ENCODE assay signal across 21 cellular contexts in genomic region chr13:99271249-99271648, GRCh38. TPM values are rescaled to one million over a fixed set of nuclear protein-coding genes. Genes with fewer than 3 reads are reported as not detected.
DNase-seq lines count a peak whose midpoint lies in the region; ATAC-seq and TF ChIP-seq lines count a peak whose summit lies in the region.
"Had no signal": no experiment of that assay in that cellular context is flagged by ENCODE, and none has a peak within 500 bp of the region (broad histone marks: within the 10 kb centered on the region; RNA-seq: fewer than 3 reads in every experiment).

No MANE protein-coding gene starts in this region.

- H3K27ac Mint-ChIP-seq in activated CD4-positive, alpha-beta T cell treated with anti-CD3 and anti-CD28 coated beads for 36 hours: peak overlapping the region; percentile 60
- H3K27ac Mint-ChIP-seq in T-helper 17 cell (peak overlapping the region; percentile 98), glutamatergic neuron (ENCODE audit: unreplicated experiment) (peak overlapping the region; percentile 55)
- H3K27ac Mint-ChIP-seq in stimulated activated naive CD8-positive, alpha-beta T cell treated with anti-CD3 and anti-CD28 coated beads, Interleukin-15, amount 100 ng/mL, for 72 hours: peak overlapping the region; percentile 10 to 14
- H3K27ac Mint-ChIP-seq: mesothelial cell of epicardium had no signal

- peaks cover 37% of the 10 kb centered on the region for H3K36me3 Mint-ChIP-seq in activated CD4-positive, alpha-beta T cell treated with anti-CD3 and anti-CD28 coated beads for 36 hours (ENCODE audit: low read depth)
- H3K36me3 Mint-ChIP-seq in T-helper 17 cell (ENCODE audit: low read depth) (peaks cover 2% of the 10 kb centered on the region), glutamatergic neuron (ENCODE audit: unreplicated experiment) (no peaks in the 10 kb centered on the region)

- CTCF ChIA-PET in activated CD4-positive, alpha-beta T cell treated with anti-CD3 and anti-CD28 coated beads for 36 hours (lab: Charles Lee): interaction anchor here (0.6 to 10.6 kb wide), 22 partner anchors 9 to 431 kb away, joined by 3 to 169 read pairs (median 6); partner anchors contain the start of genes GPR18 and GPR183

- peaks cover 3% of the 10 kb centered on the region for H3K9me3 Mint-ChIP-seq in activated CD4-positive, alpha-beta T cell treated with anti-CD3 and anti-CD28 coated beads for 36 hours (ENCODE audit: low read depth)
- no peaks in the 10 kb centered on the region for H3K9me3 Mint-ChIP-seq in glutamatergic neuron (ENCODE audit: unreplicated experiment)
- peaks cover 0 to 13% of the 10 kb centered on the region in 2 donors for H3K9me3 Mint-ChIP-seq in stimulated activated naive CD8-positive, alpha-beta T cell treated with anti-CD3 and anti-CD28 coated beads, Interleukin-15, amount 100 ng/mL, for 72 hours

- no peak for ATAC-seq in activated CD4-positive, alpha-beta T cell treated with anti-CD3 and anti-CD28 coated beads for 36 hours
- ATAC-seq in T-helper 17 cell: no peak
- no peak for ATAC-seq in stimulated activated naive CD8-positive, alpha-beta T cell treated with anti-CD3 and anti-CD28 coated beads, Interleukin-15, amount 100 ng/mL, for 72 hours
- ATAC-seq in HG02610 (IDR thresholded peaks at IDR 0.05; ENCODE audit: unreplicated experiment): no peak
- ATAC-seq in GM21526 (IDR thresholded peaks at IDR 0.05; ENCODE audit: low FRiP score, unreplicated experiment): no peak
- ATAC-seq: sciatic nerve had no signal

- intact Hi-C loops in activated CD4-positive, alpha-beta T cell treated with anti-CD3 and anti-CD28 coated beads for 36 hours (cut with DNase I, micrococcal nuclease): loop anchor here (2.0 to 5.0 kb wide), 5 partner anchors 34 to 226 kb away; partner anchors contain the start of gene GPR183 (in 1 of the 2)

- H3K4me3 Mint-ChIP-seq in activated CD4-positive, alpha-beta T cell treated with anti-CD3 and anti-CD28 coated beads for 36 hours: no peak overlapping the region
- peak overlapping the region; percentile 72 for H3K4me3 Mint-ChIP-seq in T-helper 17 cell
- H3K4me3 Mint-ChIP-seq in glutamatergic neuron (ENCODE audit: unreplicated experiment): no peak overlapping the region
- H3K4me3 Mint-ChIP-seq in stimulated activated naive CD8-positive, alpha-beta T cell treated with anti-CD3 and anti-CD28 coated beads, Interleukin-15, amount 100 ng/mL, for 72 hours: peak overlapping the region in 1 of 2 donors; percentile 1
- H3K4me3 Mint-ChIP-seq: mesothelial cell of epicardium had no signal

- POLR2A ChIA-PET in activated CD4-positive, alpha-beta T cell treated with anti-CD3 and anti-CD28 coated beads for 36 hours (lab: Charles Lee): interaction anchor here (0.5 to 0.6 kb wide), 2 partner anchors 51 to 120 kb away, joined by 3 read pairs; no protein-coding TSS in a partner anchor

- no peaks in the 10 kb centered on the region for H3K27me3 Mint-ChIP-seq in activated CD4-positive, alpha-beta T cell treated with anti-CD3 and anti-CD28 coated beads for 36 hours
- H3K27me3 Mint-ChIP-seq in T-helper 17 cell (no peaks in the 10 kb centered on the region), glutamatergic neuron (ENCODE audit: unreplicated experiment) (peaks cover 2% of the 10 kb centered on the region)
- H3K27me3 Mint-ChIP-seq in stimulated activated naive CD8-positive, alpha-beta T cell treated with anti-CD3 and anti-CD28 coated beads, Interleukin-15, amount 100 ng/mL, for 72 hours: no peaks in the 10 kb centered on the region

- DNase-seq in activated CD4-positive, alpha-beta T cell treated with anti-CD3 and anti-CD28 coated beads for 36 hours: no peak
- no peak for DNase-seq in activated CD4-positive, alpha-beta T cell treated with anti-CD3 and anti-CD28 coated beads for 4 hours
- no peak for DNase-seq in T-helper 17 cell
- no peak for DNase-seq in glutamatergic neuron
- no peak for DNase-seq in stimulated activated naive CD8-positive, alpha-beta T cell treated with anti-CD3 and anti-CD28 coated beads, Interleukin-15, amount 100 ng/mL, for 72 hours
- DNase-seq in HuH-7.5 (ENCODE audit: low spot score): no peak
- DNase-seq: 8988T; activated naive CD4-positive, alpha-beta T cell treated with anti-CD3 and anti-CD28 coated beads, Interleukin-2, amount 50 U/mL, for 16 hours; DND-41; NCI-H1105; occipital lobe; RPMI8226; stimulated activated CD4-positive, alpha-beta T cell treated with anti-CD3 and anti-CD28 coated beads, Interleukin-2, amount 100 ng/mL, for 24 hours; tibial artery had no signal

- H3K9me3 ChIP-seq in T-helper 17 cell (ENCODE audit: control insufficient read depth, low read length, poor library complexity, severe bottlenecking): no peaks in the 10 kb centered on the region

- no peak for TF ChIP-seq CTCF in glutamatergic neuron (IDR thresholded peaks at IDR 0.05; ENCODE audit: partially characterized antibody, unreplicated experiment)

- H3K4me1 Mint-ChIP-seq in activated CD4-positive, alpha-beta T cell treated with anti-CD3 and anti-CD28 coated beads for 36 hours: peaks cover 73% of the 10 kb centered on the region
- peaks cover 46% of the 10 kb centered on the region for H3K4me1 Mint-ChIP-seq in T-helper 17 cell
- H3K4me1 Mint-ChIP-seq in glutamatergic neuron (ENCODE audit: low read depth, unreplicated experiment): no peaks in the 10 kb centered on the region
- peaks cover 68% of the 10 kb centered on the region for H3K4me1 Mint-ChIP-seq in stimulated activated naive CD8-positive, alpha-beta T cell treated with anti-CD3 and anti-CD28 coated beads, Interleukin-15, amount 100 ng/mL, for 72 hours
- H3K4me1 Mint-ChIP-seq: mesothelial cell of epicardium had no signal

RNA-seq across cellular contexts. Expression of gene GPR18, which starts 13.1 kb away (rescaled TPM):
- total RNA-seq in activated CD4-positive, alpha-beta T cell treated with anti-CD3 and anti-CD28 coated beads for 36 hours: 1 to 10 TPM; 6.0 to 9.5 TPM
- total RNA-seq in T-helper 17 cell: 10 to 100 TPM; 10.1 to 13.6 TPM
- total RNA-seq in glutamatergic neuron (ENCODE audit: unreplicated experiment): not detected
- total RNA-seq: cardiac muscle cell, fibroblast of lung, kidney epithelial cell, mesothelial cell of epicardium, occipital lobe, sciatic nerve had no signal

RNA-seq across cellular contexts. Expression of gene GPR183, which starts 36.0 kb away (rescaled TPM):
- total RNA-seq in activated CD4-positive, alpha-beta T cell treated with anti-CD3 and anti-CD28 coated beads for 36 hours: 10 to 100 TPM; 50.3 to 51.9 TPM
- total RNA-seq in T-helper 17 cell (100 to 1,000 TPM; 249 to 322 TPM), glutamatergic neuron (ENCODE audit: unreplicated experiment) (not detected)
- total RNA-seq: fibroblast of lung had no signal

Comparison
In these comparisons a context has a peak if more than half of its experiments do, and no peak if none do; other contexts are left out.
1. H3K27ac Mint-ChIP-seq: peak in every context shown above with its lines; median percentile 98 in T-helper 17 cell; 60 in activated CD4-positive, alpha-beta T cell treated with anti-CD3 and anti-CD28 coated beads for 36 hours; 55 in glutamatergic neuron; 12 in stimulated activated naive CD8-positive, alpha-beta T cell treated with anti-CD3 and anti-CD28 coated beads, Interleukin-15, amount 100 ng/mL, for 72 hours.
2. RNA of gene GPR183, which starts 36.0 kb away (total RNA-seq): 249 to 322 TPM in T-helper 17 cell and 50.3 to 51.9 TPM in activated CD4-positive, alpha-beta T cell treated with anti-CD3 and anti-CD28 coated beads for 36 hours; not detected in glutamatergic neuron (single experiment); every median in the first group is over 10 times any median in the second.